ENCODE assay signal across 10 cellular contexts in genomic region chr6:35603326-35604202, GRCh38.
DNase-seq lines count a peak whose midpoint lies in the region; ATAC-seq and TF ChIP-seq lines count a peak whose summit lies in the region.
"Had no signal": no experiment of that assay in that cellular context is flagged by ENCODE, and none has a peak within 500 bp of the region (broad histone marks: within the 10 kb centered on the region; RNA-seq: fewer than 3 reads in every experiment).

No MANE protein-coding gene starts in this region.

- H3K27me3 Mint-ChIP-seq in WTC11 (ENCODE audit: low read depth) = no peaks in the 10 kb centered on the region

- H3K9me3 Mint-ChIP-seq in WTC11 = 0 out of 2 replicates have a peak, but pooled peaks cover 3% of the 10 kb centered on the region

- TF ChIP-seq POLR2A in gastrocnemius medialis (IDR thresholded peaks at IDR 0.05) = no peak

- peak overlapping the region; percentile 1 to 9 (median 4) for H3K4me3 ChIP-seq in gastrocnemius medialis

- DNase-seq in DMS53 (lab: John Stamatoyannopoulos, UW) (peak; percentile 50), WTC11 (ENCODE audit: low spot score) (no peak), foreskin keratinocyte (no peak), gastrocnemius medialis (peak in 1 of 2 donors; percentile 30), glomerular visceral epithelial cell (ENCODE audit: extremely low spot score) (no peak), NCI-H526 treated with DMSO at 0.1 percent for 48 hours (lab: John Stamatoyannopoulos, UW) (no peak)
- DNase-seq: NCI-H446 treated with DMSO at 0.1 percent for 48 hours; stimulated activated naive CD4-positive, alpha-beta T cell treated with Interleukin-2 at 50 U/mL for 16 hours had no signal

- no peak overlapping the region for H3K4me3 Mint-ChIP-seq in WTC11

- POLR2A ChIA-PET in WTC11 (lab: Charles Lee) = no interaction called here

- in situ Hi-C loops in gastrocnemius medialis (cut with MboI; ENCODE audit: low sequenced_read_pairs in 4 of 4) = loop anchor here in 1 of 4 donors (5.0 kb wide), 1 partner anchor 124 kb away; no protein-coding TSS in a partner anchor

- peak overlapping the region; percentile 58 for H3K27ac ChIP-seq in foreskin keratinocyte
- peak overlapping the region; percentile 89 to 99 (median 92) for H3K27ac ChIP-seq in gastrocnemius medialis

- H3K27me3 ChIP-seq in foreskin keratinocyte (no peaks in the 10 kb centered on the region), gastrocnemius medialis (no peaks in the 10 kb centered on the region)

- no peaks in the 10 kb centered on the region for H3K9me3 ChIP-seq in gastrocnemius medialis

- H3K36me3 Mint-ChIP-seq in WTC11 = 0 out of 2 replicates have a peak, but pooled peaks cover 4% of the 10 kb centered on the region

- H3K36me3 ChIP-seq in gastrocnemius medialis = peaks cover 0 to 17% of the 10 kb centered on the region in 2 donors

- TF ChIP-seq CTCF in WTC11 (IDR thresholded peaks at IDR 0.05) (no peak), foreskin keratinocyte (conservative IDR thresholded peaks at IDR 0.05) (no peak), gastrocnemius medialis (IDR thresholded peaks at IDR 0.05 in 4 of 5, conservative IDR thresholded peaks at IDR 0.05 in 1 of 5) (no peak)

- no peak overlapping the region for H3K27ac Mint-ChIP-seq in WTC11

- ATAC-seq in WTC11 (no peak), foreskin keratinocyte (no peak), gastrocnemius medialis (no peak), HG03460 (IDR thresholded peaks at IDR 0.05; ENCODE audit: unreplicated experiment) (no peak), HG02970 (IDR thresholded peaks at IDR 0.05; ENCODE audit: low FRiP score, unreplicated experiment) (no peak)

- intact Hi-C loops in gastrocnemius medialis (cut with DNase I; ENCODE audit: low total_unique reads) = no loop called here

- H3K4me1 Mint-ChIP-seq in WTC11 = peaks cover 28% of the 10 kb centered on the region

- H3K4me1 ChIP-seq in foreskin keratinocyte = peaks cover 50% of the 10 kb centered on the region
- H3K4me1 ChIP-seq in gastrocnemius medialis = peaks cover 76 to 99% of the 10 kb centered on the region in 2 donors

- CTCF ChIA-PET in WTC11 (lab: Charles Lee) = interaction anchor here (3.3 kb wide), 1 partner anchor 19 kb away, joined by 13 read pairs; no protein-coding TSS in a partner anchor

TF ChIP-seq in WTC11, 78 proteins besides CTCF, POLR2A, EP300 and RAD21:
- TF ChIP-seq ATF1 (CRISPR knock-in tag; IDR thresholded peaks at IDR 0.05) (no peak), GABPB1 (CRISPR knock-in tag; IDR thresholded peaks at IDR 0.05) (peak; percentile 35)
TF ChIP-seq in WTC11: peak in this region for 1.
